In genomic region chr20:62355527-62356142, GRCh38 we compare ENCODE assay signal across 9 cellular contexts. TPM values are rescaled to one million over a fixed set of nuclear protein-coding genes. Genes with fewer than 3 reads are reported as not detected.
DNase-seq lines count a peak whose midpoint lies in the region; ATAC-seq, FAIRE-seq and TF ChIP-seq lines count a peak whose summit lies in the region.
"Had no signal": no experiment of that assay in that cellular context is flagged by ENCODE, and none has a peak within 500 bp of the region (broad histone marks: within the 10 kb centered on the region; RNA-seq: fewer than 3 reads in every experiment).

No MANE protein-coding gene starts in this region.

- H3K27me3 ChIP-seq in bronchial epithelial cell (ENCODE audit: control insufficient read depth, insufficient read depth, low read length): no peaks in the 10 kb centered on the region

- H3K27ac ChIP-seq in substantia nigra (ENCODE audit: low read depth, low read length, poor library complexity, severe bottlenecking): peak overlapping the region; percentile 31

- H3K36me3 ChIP-seq in bronchial epithelial cell (ENCODE audit: control insufficient read depth, insufficient read depth, low read length): peaks cover 28% of the 10 kb centered on the region

- no peak for TF ChIP-seq CTCF in bronchial epithelial cell (IDR thresholded peaks at IDR 0.05; ENCODE audit: insufficient read depth, low read length, severe bottlenecking)

- TF ChIP-seq RAD21 in Ishikawa (IDR thresholded peaks at IDR 0.05; ENCODE audit: low read depth): no peak

- TF ChIP-seq EP300 in Ishikawa (IDR thresholded peaks at IDR 0.05; ENCODE audit: borderline replicate concordance): peak; percentile 89

- DNase-seq in bronchial epithelial cell (ENCODE audit: low read depth) (peak; percentile 50), left lobe of liver (ENCODE audit: low spot score) (peak; percentile 78), substantia nigra (lab: John Stamatoyannopoulos, UW) (peak in 20 of 49 donors; percentile 22 to 84 (median 42)), AG08396 (ENCODE audit: low spot score) (no peak)
- no peak for DNase-seq in stimulated activated CD4-positive, alpha-beta T cell treated with anti-CD3 and anti-CD28 coated beads, Interleukin-15, amount 100 ng/mL, for 24 hours

- no peak for FAIRE-seq in bronchial epithelial cell (lab: Jason Lieb, UNC)
- FAIRE-seq: GM12892 had no signal

- H3K4me3 ChIP-seq in bronchial epithelial cell (ENCODE audit: low read depth, low read length): no peak overlapping the region

- ATAC-seq in left lobe of liver (peak; percentile 43), HG03521 (IDR thresholded peaks at IDR 0.05; ENCODE audit: unreplicated experiment) (no peak), GM18868 (IDR thresholded peaks at IDR 0.05; ENCODE audit: unreplicated experiment) (no peak)

TF ChIP-seq in Ishikawa, 13 proteins besides CTCF, POLR2A, EP300 and RAD21:
- TF ChIP-seq CEBPB (IDR thresholded peaks at IDR 0.05) (no peak; the same call in 1 of the 2 replicates), YY1 (IDR thresholded peaks at IDR 0.05; ENCODE audit: low read depth) (0 out of 2 replicates have a peak, but pooled peaks have one; percentile 18), NFIC (IDR thresholded peaks at IDR 0.05) (peak; percentile 90), CREB1 (IDR thresholded peaks at IDR 0.05; ENCODE audit: low read depth) (no peak), MAX (IDR thresholded peaks at IDR 0.05) (peak; percentile 30; the same call in 1 of the 2 replicates), TEAD4 (IDR thresholded peaks at IDR 0.05) (peak; percentile 51), FOXM1 (IDR thresholded peaks at IDR 0.05; ENCODE audit: borderline replicate concordance, low read depth) (peak; percentile 64), REST (IDR thresholded peaks at IDR 0.05; ENCODE audit: low read depth) (no peak), USF1 (IDR thresholded peaks at IDR 0.05) (0 out of 2 replicates have a peak, but pooled peaks have one; percentile 10), EGR1 (IDR thresholded peaks at IDR 0.05) (no peak), TCF12 (IDR thresholded peaks at IDR 0.05; ENCODE audit: low read depth) (peak; percentile 92; the same call in 1 of the 2 replicates), TAF1 (IDR thresholded peaks at IDR 0.05; ENCODE audit: low read depth) (no peak), ZBTB7A (IDR thresholded peaks at IDR 0.05; ENCODE audit: low read depth) (peak; percentile 96)

RNA-seq across cellular contexts. Expression of gene LAMA5, which starts 11.5 kb away (rescaled TPM):
- total RNA-seq in bronchial epithelial cell (61.6 and 99.5 TPM in 2 replicates), left lobe of liver (112 TPM)

RNA-seq across cellular contexts. Expression of gene RPS21, which starts 31.3 kb away (rescaled TPM):
- total RNA-seq in bronchial epithelial cell: 1,471 and 1,737 TPM in 2 replicates
- 432 TPM for total RNA-seq in left lobe of liver

RNA-seq across cellular contexts. Expression of gene CABLES2, which starts 51.5 kb away (rescaled TPM):
- total RNA-seq in bronchial epithelial cell: 0.51 and 1.3 TPM in 2 replicates
- total RNA-seq in left lobe of liver: 1.8 TPM

RNA-seq across cellular contexts. Expression of gene ADRM1, which starts 52.8 kb away (rescaled TPM):
- total RNA-seq in bronchial epithelial cell (139 and 145 TPM in 2 replicates), left lobe of liver (61.0 TPM)

Comparison
In these comparisons a context has a peak if more than half of its experiments do, and no peak if none do; other contexts are left out.
1. DNase-seq: peak in bronchial epithelial cell (single experiment) and left lobe of liver (single experiment); none in stimulated activated CD4-positive, alpha-beta T cell treated with anti-CD3 and anti-CD28 coated beads, Interleukin-15, amount 100 ng/mL, for 24 hours (single experiment) and AG08396 (single experiment).